In the genomic region with DNA sequence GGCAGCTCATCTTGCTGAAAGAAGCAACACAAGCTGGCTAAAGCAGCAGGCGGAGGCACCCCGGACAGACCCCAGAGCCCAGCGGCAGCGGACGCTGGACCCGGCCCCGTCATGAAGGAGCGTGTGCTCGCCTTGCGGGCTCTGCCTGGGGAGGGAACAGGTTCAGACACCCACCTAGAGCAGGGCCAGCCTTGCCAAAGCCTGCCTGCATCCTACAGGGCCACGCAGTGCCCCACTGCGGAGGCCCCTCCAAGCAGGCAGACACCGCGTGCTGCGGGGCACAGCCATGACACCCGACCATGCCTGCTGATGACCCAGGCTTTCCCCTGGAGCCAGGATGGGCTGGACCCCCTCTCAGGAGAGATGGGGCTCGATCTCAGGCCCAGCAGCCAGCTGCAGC, we compare ENCODE assay signal across 15 cellular contexts.
A peak's percentile ranks its signal among the peaks of the same experiment; 100 is the strongest.
DNase-seq lines count a peak whose midpoint lies in the region; ATAC-seq and TF ChIP-seq lines count a peak whose summit lies in the region.
"Had no signal": no experiment of that assay in that cellular context is flagged by ENCODE, and none has a peak within 500 bp of the region (broad histone marks: within the 10 kb centered on the region; RNA-seq: fewer than 3 reads in every experiment).

No MANE protein-coding gene starts in this region.

- ATAC-seq in Right ventricle myocardium inferior, result no peak
- no peak for ATAC-seq in GM18502 (IDR thresholded peaks at IDR 0.05; ENCODE audit: poor library complexity, unreplicated experiment)
- no peak for ATAC-seq in left colon

- intact Hi-C loops in Right ventricle myocardium inferior (cut with DNase I), result no loop called here
- intact Hi-C loops in left ventricle myocardium inferior (cut with micrococcal nuclease), result no loop called here
- intact Hi-C loops in left colon (cut with DNase I, micrococcal nuclease), result no loop called here

- no peaks in the 10 kb centered on the region for H3K27me3 ChIP-seq in left ventricle myocardium inferior (ENCODE audit: low read depth)
- no peaks in the 10 kb centered on the region for H3K27me3 ChIP-seq in NT2/D1 (ENCODE audit: insufficient read depth, insufficient read length)

- peaks cover 15% of the 10 kb centered on the region for H3K4me1 ChIP-seq in left ventricle myocardium inferior
- peaks cover 11% of the 10 kb centered on the region for H3K4me1 ChIP-seq in NT2/D1 (ENCODE audit: insufficient read depth, insufficient read length)

- no peaks in the 10 kb centered on the region for H3K9me3 ChIP-seq in left ventricle myocardium inferior (replicated peaks)
- H3K9me3 ChIP-seq in NT2/D1 (ENCODE audit: insufficient read depth, low read length), result no peaks in the 10 kb centered on the region

- no peak overlapping the region for H3K4me3 ChIP-seq in left ventricle myocardium inferior
- no peak overlapping the region for H3K4me3 ChIP-seq in NT2/D1 (ENCODE audit: insufficient read length, low read depth)

- DNase-seq in Right ventricle myocardium inferior (ENCODE audit: missing footprints) (peak; percentile 40), left ventricle myocardium inferior (no peak), NT2/D1 (ENCODE audit: low read depth, low spot score) (no peak), substantia nigra (lab: John Stamatoyannopoulos, UW) (no peak), left colon (no peak), NCI-H446 treated with DMSO at 0.1 percent for 48 hours (lab: John Stamatoyannopoulos, UW) (no peak)
- DNase-seq: AML-193; Calu3; CD4-positive, alpha-beta T cell; DMS 273 treated with DMSO at 0.1 percent for 48 hours; HCEC 1CT; HFFc6 had no signal

- H3K27ac ChIP-seq in left ventricle myocardium inferior (replicated peaks) (no peak overlapping the region), cingulate gyrus (ENCODE audit: low read depth, low read length) (peak overlapping the region; percentile 74), substantia nigra (ENCODE audit: low read depth, low read length, poor library complexity, severe bottlenecking) (peak overlapping the region; percentile 45)
- H3K27ac ChIP-seq: 22Rv1 had no signal

- peak overlapping the region; percentile 22 for H3K9ac ChIP-seq in NT2/D1 (ENCODE audit: insufficient read length, low read depth)

- TF ChIP-seq CTCF in left ventricle myocardium inferior (IDR thresholded peaks at IDR 0.05; ENCODE audit: borderline replicate concordance), result no peak

- H3K36me3 ChIP-seq in left ventricle myocardium inferior (peaks cover 16% of the 10 kb centered on the region), NT2/D1 (ENCODE audit: insufficient read depth, insufficient read length, low read length) (peaks cover 72% of the 10 kb centered on the region)
